In the genomic region with DNA sequence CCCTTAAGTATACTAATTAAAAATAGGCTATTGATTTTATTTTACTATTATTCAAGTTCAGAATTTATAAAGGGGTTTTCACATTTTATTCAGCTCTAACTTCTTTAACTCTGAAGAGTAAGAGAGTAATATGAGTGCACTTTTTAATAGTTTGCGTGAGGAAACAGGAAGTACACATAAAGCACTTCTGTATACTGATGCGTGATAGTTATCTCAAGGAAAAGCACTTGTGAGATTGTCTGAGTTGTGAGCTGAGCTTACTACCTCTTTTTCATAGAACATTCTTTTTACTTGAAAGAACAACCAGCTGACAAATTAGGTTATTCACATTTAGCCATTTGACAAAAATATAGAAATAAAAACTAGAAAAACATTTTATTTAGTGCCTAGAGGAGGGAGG, we compare ENCODE assay signal across 1 cellular context.
TF ChIP-seq lines count a peak whose summit lies in the region.

No MANE protein-coding gene starts in this region.

TF ChIP-seq in A549, 52 proteins besides CTCF, POLR2A, EP300 and RAD21 (continued from another document):
- TF ChIP-seq, protein P1, sequence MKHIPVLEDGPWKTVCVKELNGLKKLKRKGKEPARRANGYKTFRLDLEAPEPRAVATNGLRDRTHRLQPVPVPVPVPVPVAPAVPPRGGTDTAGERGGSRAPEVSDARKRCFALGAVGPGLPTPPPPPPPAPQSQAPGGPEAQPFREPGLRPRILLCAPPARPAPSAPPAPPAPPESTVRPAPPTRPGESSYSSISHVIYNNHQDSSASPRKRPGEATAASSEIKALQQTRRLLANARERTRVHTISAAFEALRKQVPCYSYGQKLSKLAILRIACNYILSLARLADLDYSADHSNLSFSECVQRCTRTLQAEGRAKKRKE (CRISPR knock-in tag; IDR thresholded peaks at IDR 0.05; ENCODE audit: low read depth), result no peak
- TF ChIP-seq, protein P2, sequence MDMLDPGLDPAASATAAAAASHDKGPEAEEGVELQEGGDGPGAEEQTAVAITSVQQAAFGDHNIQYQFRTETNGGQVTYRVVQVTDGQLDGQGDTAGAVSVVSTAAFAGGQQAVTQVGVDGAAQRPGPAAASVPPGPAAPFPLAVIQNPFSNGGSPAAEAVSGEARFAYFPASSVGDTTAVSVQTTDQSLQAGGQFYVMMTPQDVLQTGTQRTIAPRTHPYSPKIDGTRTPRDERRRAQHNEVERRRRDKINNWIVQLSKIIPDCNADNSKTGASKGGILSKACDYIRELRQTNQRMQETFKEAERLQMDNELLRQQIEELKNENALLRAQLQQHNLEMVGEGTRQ (IDR thresholded peaks at IDR 0.05), result no peak
- TF ChIP-seq ZC3H11A (IDR thresholded peaks at IDR 0.05) (no peak), PHF8 (IDR thresholded peaks at IDR 0.05; ENCODE audit: borderline replicate concordance, low read depth) (no peak), ESRRA (IDR thresholded peaks at IDR 0.05; ENCODE audit: borderline replicate concordance, low read length) (no peak), TFCP2L1 (CRISPR knock-in tag; IDR thresholded peaks at IDR 0.05) (no peak), TP53 (CRISPR knock-in tag; IDR thresholded peaks at IDR 0.05) (no peak)
